Comparison of ENCODE assay signal across 9 cellular contexts in genomic region chr14:25042362-25043299, GRCh38. TPM values are rescaled to one million over a fixed set of nuclear protein-coding genes. Genes with fewer than 3 reads are reported as not detected.
DNase-seq lines count a peak whose midpoint lies in the region; ATAC-seq and TF ChIP-seq lines count a peak whose summit lies in the region.
"Had no signal": no experiment of that assay in that cellular context is flagged by ENCODE, and none has a peak within 500 bp of the region (broad histone marks: within the 10 kb centered on the region; RNA-seq: fewer than 3 reads in every experiment).

No MANE protein-coding gene starts in this region.

- no peak for TF ChIP-seq POLR2A in suprapubic skin (IDR thresholded peaks at IDR 0.05)

- TF ChIP-seq EP300 in suprapubic skin (IDR thresholded peaks at IDR 0.05): no peak

- DNase-seq in DMS 273 (lab: John Stamatoyannopoulos, UW; ENCODE audit: unreplicated experiment): peak; percentile 59
- DNase-seq in DMS 273 treated with DMSO at 0.1 percent for 48 hours (lab: John Stamatoyannopoulos, UW): no peak
- peak; percentile 51 for DNase-seq in iPS-NIHi11 (ENCODE audit: low spot score)
- DNase-seq in suprapubic skin (ENCODE audit: low spot score in 2 of 2): no peak
- DNase-seq: NCI-H446 treated with DMSO at 0.1 percent for 48 hours had no signal

- ATAC-seq in GM18498 (IDR thresholded peaks at IDR 0.05; ENCODE audit: unreplicated experiment): no peak
- ATAC-seq in GM21529 (IDR thresholded peaks at IDR 0.05; ENCODE audit: unreplicated experiment): no peak
- no peak for ATAC-seq in GM19395 (IDR thresholded peaks at IDR 0.05; ENCODE audit: unreplicated experiment)

- 73% methylated on average over 14 of the region's 14 CpGs for WGBS in suprapubic skin

- no peaks in the 10 kb centered on the region for H3K36me3 ChIP-seq in suprapubic skin

- TF ChIP-seq CTCF in VCaP (conservative IDR thresholded peaks at IDR 0.05): peak; percentile 84
- TF ChIP-seq CTCF in suprapubic skin (IDR thresholded peaks at IDR 0.05): peak; percentile 37 to 42

- H3K4me3 ChIP-seq in suprapubic skin: no peak overlapping the region

- H3K27me3 ChIP-seq in suprapubic skin: no peaks in the 10 kb centered on the region

- H3K27ac ChIP-seq in VCaP (peak overlapping the region; percentile 55), suprapubic skin (no peak overlapping the region)

- no peaks in the 10 kb centered on the region for H3K9me3 ChIP-seq in suprapubic skin

- peaks cover 11% of the 10 kb centered on the region for H3K4me1 ChIP-seq in suprapubic skin

RNA-seq across cellular contexts. Expression of gene STXBP6, which starts 7.3 kb away (rescaled TPM):
- total RNA-seq in suprapubic skin: 10 to 100 TPM; 34.9 to 62.1 (median 45.5) TPM

Comparison
In these comparisons a context has a peak if more than half of its experiments do, and no peak if none do; other contexts are left out.
1. DNase-seq: peak in DMS 273 (single experiment) and iPS-NIHi11 (single experiment); none in DMS 273 treated with DMSO at 0.1 percent for 48 hours (single experiment) and suprapubic skin (0 of 2).